ENCODE assay signal across 16 cellular contexts in the genomic region with DNA sequence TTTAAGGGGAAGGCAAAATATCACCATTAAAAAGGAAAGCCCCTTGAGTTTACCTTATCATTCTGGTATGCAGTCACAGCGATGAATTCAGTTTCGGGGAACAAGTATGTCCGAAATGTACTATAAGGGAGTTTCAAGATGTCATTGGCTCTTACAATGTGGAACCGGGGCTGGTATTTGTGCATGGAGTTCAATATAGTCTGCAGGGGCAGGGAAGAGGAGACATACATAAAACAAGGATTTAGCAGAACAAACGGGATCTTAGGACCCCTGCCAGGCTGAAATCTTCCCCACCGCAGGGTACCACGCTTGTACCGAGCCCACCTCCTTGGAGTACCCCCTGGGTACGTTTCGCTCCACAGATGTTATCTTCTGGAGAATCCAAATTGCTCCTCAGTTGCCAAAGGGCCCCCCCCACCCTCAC. TPM values are rescaled to one million over a fixed set of nuclear protein-coding genes. Genes with fewer than 3 reads are reported as not detected.
DNase-seq lines count a peak whose midpoint lies in the region; ATAC-seq, FAIRE-seq and TF ChIP-seq lines count a peak whose summit lies in the region.
"Had no signal": no experiment of that assay in that cellular context is flagged by ENCODE, and none has a peak within 500 bp of the region (broad histone marks: within the 10 kb centered on the region; RNA-seq: fewer than 3 reads in every experiment).

No MANE protein-coding gene starts in this region.

- peak overlapping the region; percentile 78 for H3K4me2 ChIP-seq in hepatocyte

- TF ChIP-seq CTCF in hepatocyte (IDR thresholded peaks at IDR 0.05; ENCODE audit: poor library complexity) (no peak), gastrocnemius medialis (IDR thresholded peaks at IDR 0.05 in 4 of 5, conservative IDR thresholded peaks at IDR 0.05 in 1 of 5) (no peak)

- WGBS in hepatocyte (ENCODE audit: low lambda C conversion rate, missing lambda C conversion rate): 14% methylated on average over 10 of the region's 10 CpGs

- FAIRE-seq in urothelium cell line (lab: Jason Lieb, UNC): no peak
- FAIRE-seq: GM19239, small intestine had no signal

- no peak overlapping the region for H2AFZ ChIP-seq in hepatocyte

- in situ Hi-C loops in gastrocnemius medialis (cut with MboI; ENCODE audit: low sequenced_read_pairs in 4 of 4): loop anchor here in 1 of 4 donors (25.0 kb wide), 1 partner anchor 658 kb away; no protein-coding TSS in a partner anchor
- in situ Hi-C loops in HAP-1 (cut with MboI; ENCODE audit: low sequenced_read_pairs): no loop called here

- DNase-seq in EH (ENCODE audit: low read depth) (peak; percentile 78), adipocyte (ENCODE audit: low read depth) (peak; percentile 68), hepatocyte (ENCODE audit: low spot score) (no peak), gastrocnemius medialis (no peak), NCI-H2171 (lab: John Stamatoyannopoulos, UW) (no peak), urothelium cell line (ENCODE audit: low spot score) (no peak), occipital lobe (lab: John Stamatoyannopoulos, UW) (no peak), HAP-1 (ENCODE audit: low spot score in 2 of 2) (no peak)
- DNase-seq: activated CD4-positive, alpha-beta T cell treated with anti-CD3 and anti-CD28 coated beads, Interleukin-2, amount 50 U/mL, for 1 hour; CD8-positive, alpha-beta memory T cell; colonic mucosa; NCI-H2029 treated with DMSO at 0.1 percent for 48 hours; small intestine; T-cell had no signal

- TF ChIP-seq POLR2A in gastrocnemius medialis (IDR thresholded peaks at IDR 0.05): no peak

- peaks cover 54% of the 10 kb centered on the region for H4K20me1 ChIP-seq in hepatocyte (ENCODE audit: insufficient read depth, poor library complexity, severe bottlenecking)

- H3K36me3 ChIP-seq in adipocyte (ENCODE audit: control insufficient read depth, insufficient read depth, low read length, severe bottlenecking): peaks cover 45% of the 10 kb centered on the region
- peaks cover 5% of the 10 kb centered on the region for H3K36me3 ChIP-seq in hepatocyte (replicated peaks; ENCODE audit: insufficient read depth, low read depth)
- peaks cover 0 to 44% of the 10 kb centered on the region in 2 donors for H3K36me3 ChIP-seq in gastrocnemius medialis
- H3K36me3 ChIP-seq in HAP-1 (replicated peaks): peaks cover 29% of the 10 kb centered on the region
- H3K36me3 ChIP-seq: colonic mucosa had no signal

- H3K27me3 ChIP-seq in adipocyte (replicated peaks; ENCODE audit: control insufficient read depth, insufficient read depth, low read length) (no peaks in the 10 kb centered on the region), hepatocyte (no peaks in the 10 kb centered on the region), gastrocnemius medialis (no peaks in the 10 kb centered on the region), HAP-1 (ENCODE audit: low read depth) (no peaks in the 10 kb centered on the region)
- H3K27me3 ChIP-seq: colonic mucosa had no signal

- H3K4me3 ChIP-seq in adipocyte (ENCODE audit: low read length) (peak overlapping the region; percentile 98), hepatocyte (peak overlapping the region; percentile 90), gastrocnemius medialis (peak overlapping the region in 3 of 4 donors; percentile 65 to 88 (median 79)), HAP-1 (no peak overlapping the region)
- H3K4me3 ChIP-seq: colonic mucosa had no signal

- no peak for ATAC-seq in gastrocnemius medialis
- ATAC-seq: HCT116, T-cell had no signal

- H3K79me2 ChIP-seq in hepatocyte: peaks cover 92% of the 10 kb centered on the region

- H3K9me3 ChIP-seq in adipocyte (ENCODE audit: control insufficient read depth, low read length) (no peaks in the 10 kb centered on the region), hepatocyte (ENCODE audit: low read depth) (no peaks in the 10 kb centered on the region), gastrocnemius medialis (no peaks in the 10 kb centered on the region), HAP-1 (peaks cover 3% of the 10 kb centered on the region)
- H3K9me3 ChIP-seq: colonic mucosa had no signal

- H3K4me1 ChIP-seq in adipocyte (ENCODE audit: control insufficient read depth, insufficient read depth, low read length) (peaks cover 27% of the 10 kb centered on the region), hepatocyte (ENCODE audit: insufficient read depth) (peaks cover 18% of the 10 kb centered on the region), gastrocnemius medialis (peaks cover 10 to 15% of the 10 kb centered on the region in 2 donors), HAP-1 (peaks cover 4% of the 10 kb centered on the region)
- H3K4me1 ChIP-seq: colonic mucosa had no signal

- H3K9ac ChIP-seq in adipocyte (ENCODE audit: low read length): peak overlapping the region; percentile 98

- peak overlapping the region; percentile 97 for H3K27ac ChIP-seq in hepatocyte
- H3K27ac ChIP-seq in gastrocnemius medialis: peak overlapping the region in 3 of 4 donors; percentile 16 to 97 (median 85)
- H3K27ac ChIP-seq: colonic mucosa had no signal

- intact Hi-C loops in gastrocnemius medialis (cut with DNase I; ENCODE audit: low total_unique reads): no loop called here

- H3K9me2 ChIP-seq in hepatocyte (replicated peaks; ENCODE audit: insufficient read depth): no peaks in the 10 kb centered on the region

RNA-seq across cellular contexts. Expression of a gene that starts 4.5 kb away (rescaled TPM):
- total RNA-seq in hepatocyte (133 and 142 TPM in 2 replicates), gastrocnemius medialis (10 to 100 TPM in 3 of 4 donors, 1 to 10 TPM in 1; 7.5 to 16.7 (median 11.9) TPM), occipital lobe (1.2 TPM)
- polyA plus RNA-seq in hepatocyte: 108 and 109 TPM in 2 replicates
- total RNA-seq: CD8-positive, alpha-beta memory T cell had no signal
- polyA plus RNA-seq: CD8-positive, alpha-beta memory T cell had no signal

Comparison
In these comparisons a context has a peak if more than half of its experiments do, and no peak if none do; other contexts are left out.
1. DNase-seq: peak in EH (single experiment) and adipocyte (single experiment); none in hepatocyte (single experiment), gastrocnemius medialis (0 of 2), NCI-H2171 (single experiment), urothelium cell line (single experiment), occipital lobe (single experiment) and HAP-1 (0 of 2).